In the genomic region with DNA sequence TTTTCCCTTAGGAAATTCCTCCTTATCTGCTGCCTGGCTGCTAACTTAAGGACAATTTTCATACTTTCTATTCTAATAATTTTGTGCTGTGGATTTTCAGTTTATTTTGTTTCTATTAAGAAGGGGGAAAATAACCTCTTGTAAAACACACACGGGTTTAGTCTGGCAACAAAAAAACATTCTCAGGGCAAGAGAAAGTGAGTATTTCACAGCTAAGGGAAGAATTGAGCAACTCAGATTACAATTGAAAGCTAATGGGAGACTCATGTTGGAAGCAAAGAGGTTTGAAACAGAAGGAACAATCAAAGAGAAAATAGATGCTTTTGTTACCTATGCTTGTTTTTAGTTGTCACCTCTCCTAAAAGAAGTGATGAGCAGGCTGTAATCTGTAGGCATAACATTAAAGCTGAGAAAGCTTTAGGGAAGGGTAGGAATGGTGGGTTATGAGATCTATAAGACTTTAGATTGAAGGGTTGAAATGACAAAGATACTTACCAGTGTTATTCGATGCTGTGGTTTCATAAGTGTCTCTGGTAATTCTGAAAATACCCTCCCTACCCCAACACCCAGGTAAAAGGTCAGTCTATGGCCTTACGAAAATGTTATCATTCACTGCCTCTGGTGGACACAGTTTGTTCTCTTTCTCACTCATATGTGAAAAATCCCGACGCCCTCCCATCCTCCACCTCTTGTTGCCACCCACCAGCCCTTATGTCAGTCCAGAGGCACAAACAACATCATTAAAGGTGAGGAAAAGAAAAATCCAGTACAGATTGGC, we compare ENCODE assay signal across 28 cellular contexts.
DNase-seq lines count a peak whose midpoint lies in the region; ATAC-seq and TF ChIP-seq lines count a peak whose summit lies in the region.
"Had no signal": no experiment of that assay in that cellular context is flagged by ENCODE, and none has a peak within 500 bp of the region (broad histone marks: within the 10 kb centered on the region; RNA-seq: fewer than 3 reads in every experiment).

No MANE protein-coding gene starts in this region.

- no peaks in the 10 kb centered on the region for H3K27me3 ChIP-seq in testis
- H3K27me3 ChIP-seq: esophagus muscularis mucosa, uterus had no signal

- no peaks in the 10 kb centered on the region for H3K27me3 Mint-ChIP-seq in stimulated activated memory B cell treated with anti-CD40 and anti-IgM and Interleukin-4, amounts not matched to agents 10 μg/mL and 1 μg/mL and 100 μg/mL, for 72 hours
- peaks cover 6% of the 10 kb centered on the region for H3K27me3 Mint-ChIP-seq in activated naive CD8-positive, alpha-beta T cell treated with anti-CD3 and anti-CD28 coated beads, Interleukin-2, amount 50 U/mL, for 24 hours
- H3K27me3 Mint-ChIP-seq: dendritic cell treated with granulocyte-macrophage colony-stimulating factor and Interleukin-4, amounts not matched to agents 40 ng/mL and 50 ng/mL, for 4 days; natural killer cell treated with Interleukin-12 subunit alpha and Interleukin-12 subunit beta and Interleukin-15 and Interleukin-18, amount 100 ng/mL, for 72 hours; T-helper 17 cell had no signal

- DNase-seq in NCI-H446 treated with DMSO at 0.1 percent for 48 hours (lab: John Stamatoyannopoulos, UW) (peak; percentile 38), NCI-H446 (lab: John Stamatoyannopoulos, UW) (no peak), MV-4-11 (lab: John Stamatoyannopoulos, UW) (peak; percentile 3), left ventricle myocardium superior (no peak), testis (no peak)
- no peak for DNase-seq in activated naive CD8-positive, alpha-beta T cell treated with anti-CD3 and anti-CD28 coated beads, Interleukin-2, amount 50 U/mL, for 24 hours
- DNase-seq: activated CD4-positive, alpha-beta T cell treated with anti-CD3 and anti-CD28 coated beads, Interleukin-2, amount 50 U/mL, for 48 hours; activated CD4-positive, CD25-positive, alpha-beta regulatory T cell treated with anti-CD3 and anti-CD28 coated beads, Interleukin-2, amount 50 U/mL, for 72 hours; activated T-cell treated with anti-CD3 and anti-CD28 coated beads, Interleukin-2, amount 50 U/mL, for 72 hours; AML-193; CD8-positive, alpha-beta T cell; central memory CD4-positive, alpha-beta T cell; Karpas-422; mucosa of descending colon; NCI-H510A; small intestine; stimulated activated naive CD4-positive, alpha-beta T cell treated with Interleukin-2 at 50 U/mL for 16 hours; T-helper 17 cell; uterus had no signal

- no peak for TF ChIP-seq POLR2A in testis (IDR thresholded peaks at IDR 0.05)

- H3K36me3 Mint-ChIP-seq in stimulated activated memory B cell treated with anti-CD40 and anti-IgM and Interleukin-4, amounts not matched to agents 10 μg/mL and 1 μg/mL and 100 μg/mL, for 72 hours, result no peaks in the 10 kb centered on the region
- H3K36me3 Mint-ChIP-seq in activated naive CD8-positive, alpha-beta T cell treated with anti-CD3 and anti-CD28 coated beads, Interleukin-2, amount 50 U/mL, for 24 hours (ENCODE audit: low read depth), result no peaks in the 10 kb centered on the region
- H3K36me3 Mint-ChIP-seq: CD8-positive, alpha-beta T cell; natural killer cell treated with Interleukin-12 subunit alpha and Interleukin-12 subunit beta and Interleukin-15 and Interleukin-18, amount 100 ng/mL, for 72 hours had no signal

- no peaks in the 10 kb centered on the region for H3K9me3 ChIP-seq in testis
- H3K9me3 ChIP-seq: esophagus muscularis mucosa, thoracic aorta, uterus had no signal

- H3K4me1 ChIP-seq in testis, result peaks cover 8% of the 10 kb centered on the region
- H3K4me1 ChIP-seq: uterus had no signal

- ATAC-seq in left ventricle myocardium superior, result peak; percentile 52
- peak; percentile 58 for ATAC-seq in stimulated activated memory B cell treated with anti-CD40 and anti-IgM and Interleukin-4, amounts not matched to agents 10 μg/mL and 1 μg/mL and 100 μg/mL, for 72 hours
- ATAC-seq in activated naive CD8-positive, alpha-beta T cell treated with anti-CD3 and anti-CD28 coated beads, Interleukin-2, amount 50 U/mL, for 24 hours, result no peak
- ATAC-seq in GM21619 (IDR thresholded peaks at IDR 0.05; ENCODE audit: unreplicated experiment), result no peak
- ATAC-seq: activated T-cell treated with anti-CD3 and anti-CD28 coated beads, Interleukin-2, amount 50 U/mL, for 72 hours; CD8-positive, alpha-beta T cell; GM12878; HepG2; mucosa of descending colon; natural killer cell treated with Interleukin-12 subunit alpha and Interleukin-12 subunit beta and Interleukin-15 and Interleukin-18, amount 100 ng/mL, for 72 hours; T-helper 17 cell had no signal

- H3K4me3 Mint-ChIP-seq in stimulated activated memory B cell treated with anti-CD40 and anti-IgM and Interleukin-4, amounts not matched to agents 10 μg/mL and 1 μg/mL and 100 μg/mL, for 72 hours, result no peak overlapping the region
- no peak overlapping the region for H3K4me3 Mint-ChIP-seq in activated naive CD8-positive, alpha-beta T cell treated with anti-CD3 and anti-CD28 coated beads, Interleukin-2, amount 50 U/mL, for 24 hours
- H3K4me3 Mint-ChIP-seq: activated T-cell treated with anti-CD3 and anti-CD28 coated beads, Interleukin-2, amount 50 U/mL, for 72 hours; CD8-positive, alpha-beta T cell; dendritic cell treated with granulocyte-macrophage colony-stimulating factor and Interleukin-4, amounts not matched to agents 40 ng/mL and 50 ng/mL, for 4 days; natural killer cell treated with Interleukin-12 subunit alpha and Interleukin-12 subunit beta and Interleukin-15 and Interleukin-18, amount 100 ng/mL, for 72 hours; T-helper 17 cell had no signal

- no peak for TF ChIP-seq CTCF in testis (IDR thresholded peaks at IDR 0.05)

- H3K27ac Mint-ChIP-seq in stimulated activated memory B cell treated with anti-CD40 and anti-IgM and Interleukin-4, amounts not matched to agents 10 μg/mL and 1 μg/mL and 100 μg/mL, for 72 hours, result no peak overlapping the region
- no peak overlapping the region for H3K27ac Mint-ChIP-seq in activated naive CD8-positive, alpha-beta T cell treated with anti-CD3 and anti-CD28 coated beads, Interleukin-2, amount 50 U/mL, for 24 hours
- H3K27ac Mint-ChIP-seq: activated T-cell treated with anti-CD3 and anti-CD28 coated beads, Interleukin-2, amount 50 U/mL, for 72 hours; CD8-positive, alpha-beta T cell; dendritic cell treated with granulocyte-macrophage colony-stimulating factor and Interleukin-4, amounts not matched to agents 40 ng/mL and 50 ng/mL, for 4 days; natural killer cell treated with Interleukin-12 subunit alpha and Interleukin-12 subunit beta and Interleukin-15 and Interleukin-18, amount 100 ng/mL, for 72 hours; T-helper 17 cell had no signal

- no peaks in the 10 kb centered on the region for H3K36me3 ChIP-seq in testis (ENCODE audit: low read depth, missing control alignments)
- H3K36me3 ChIP-seq: esophagus muscularis mucosa, thoracic aorta, uterus had no signal

- peak overlapping the region in 1 of 2 donors; percentile 32 for H3K27ac ChIP-seq in testis
- H3K27ac ChIP-seq: esophagus muscularis mucosa, uterus had no signal

- H3K4me3 ChIP-seq in testis, result no peak overlapping the region
- H3K4me3 ChIP-seq: esophagus muscularis mucosa, GM12878, lung, mucosa of descending colon, thoracic aorta, uterus had no signal

- WGBS in testis, 2 donors, result 70 to 71% methylated on average over 5 of the region's 5 CpGs

- intact Hi-C loops in left ventricle myocardium superior (cut with micrococcal nuclease) (no loop called here), testis (cut with DNase I; ENCODE audit: low total_unique reads) (no loop called here)

- H3K9me3 Mint-ChIP-seq in stimulated activated memory B cell treated with anti-CD40 and anti-IgM and Interleukin-4, amounts not matched to agents 10 μg/mL and 1 μg/mL and 100 μg/mL, for 72 hours, result no peaks in the 10 kb centered on the region
- H3K9me3 Mint-ChIP-seq in activated naive CD8-positive, alpha-beta T cell treated with anti-CD3 and anti-CD28 coated beads, Interleukin-2, amount 50 U/mL, for 24 hours, result no peaks in the 10 kb centered on the region
- H3K9me3 Mint-ChIP-seq: CD8-positive, alpha-beta T cell; dendritic cell treated with granulocyte-macrophage colony-stimulating factor and Interleukin-4, amounts not matched to agents 40 ng/mL and 50 ng/mL, for 4 days had no signal

- peaks cover 15% of the 10 kb centered on the region for H3K4me1 Mint-ChIP-seq in stimulated activated memory B cell treated with anti-CD40 and anti-IgM and Interleukin-4, amounts not matched to agents 10 μg/mL and 1 μg/mL and 100 μg/mL, for 72 hours
- H3K4me1 Mint-ChIP-seq in activated naive CD8-positive, alpha-beta T cell treated with anti-CD3 and anti-CD28 coated beads, Interleukin-2, amount 50 U/mL, for 24 hours, result no peaks in the 10 kb centered on the region
- H3K4me1 Mint-ChIP-seq: T-helper 17 cell had no signal

Comparison
In these comparisons a context has a peak if more than half of its experiments do, and no peak if none do; other contexts are left out.
1. DNase-seq: peak in NCI-H446 treated with DMSO at 0.1 percent for 48 hours (single experiment) and MV-4-11 (single experiment); none in NCI-H446 (0 of 2), left ventricle myocardium superior (single experiment), testis (single experiment) and activated naive CD8-positive, alpha-beta T cell treated with anti-CD3 and anti-CD28 coated beads, Interleukin-2, amount 50 U/mL, for 24 hours (single experiment).
2. ATAC-seq: peak in left ventricle myocardium superior (single experiment) and stimulated activated memory B cell treated with anti-CD40 and anti-IgM and Interleukin-4, amounts not matched to agents 10 μg/mL and 1 μg/mL and 100 μg/mL, for 72 hours (single experiment); none in activated naive CD8-positive, alpha-beta T cell treated with anti-CD3 and anti-CD28 coated beads, Interleukin-2, amount 50 U/mL, for 24 hours (single experiment) and GM21619 (single experiment).